24 cellular contexts compared by ENCODE assay signal in the genomic region with DNA sequence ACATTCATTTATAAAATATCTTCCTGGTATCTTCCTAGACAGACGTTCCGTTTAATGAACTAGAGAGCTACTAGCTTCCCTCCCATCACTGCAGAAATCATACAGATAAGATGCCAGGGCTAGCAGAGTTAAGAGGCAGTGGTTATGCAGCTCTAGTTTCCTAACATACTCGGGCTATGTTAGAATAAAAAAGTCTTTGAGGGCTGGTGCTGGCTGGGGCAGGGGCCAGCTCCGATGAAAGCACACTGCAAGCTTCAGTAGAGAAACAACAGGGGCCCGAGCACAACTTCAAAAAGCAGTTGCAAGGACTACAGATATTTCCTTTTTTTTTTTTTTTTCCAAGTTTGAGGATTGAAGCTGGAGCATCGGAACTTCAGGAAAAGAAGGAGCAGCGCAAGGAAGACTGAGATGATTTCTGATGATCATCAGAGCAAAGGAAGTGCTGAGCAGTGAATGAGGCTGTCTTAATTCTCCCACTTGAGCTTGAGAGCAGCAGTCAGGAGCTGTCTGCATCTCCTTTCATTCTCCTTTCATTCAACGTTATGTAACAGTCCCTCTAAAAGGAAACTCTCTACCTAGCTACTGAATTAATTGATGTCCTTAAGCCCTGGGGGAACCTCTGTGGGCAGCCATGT. TPM values are rescaled to one million over a fixed set of nuclear protein-coding genes. Genes with fewer than 3 reads are reported as not detected.
A peak's percentile ranks its signal among the peaks of the same experiment; 100 is the strongest.
DNase-seq lines count a peak whose midpoint lies in the region; ATAC-seq and TF ChIP-seq lines count a peak whose summit lies in the region.
"Had no signal": no experiment of that assay in that cellular context is flagged by ENCODE, and none has a peak within 500 bp of the region (broad histone marks: within the 10 kb centered on the region; RNA-seq: fewer than 3 reads in every experiment).

No MANE protein-coding gene starts in this region.

- peak overlapping the region; percentile 61 for H3K27ac ChIP-seq in neural progenitor cell
- no peak overlapping the region for H3K27ac ChIP-seq in A673 (ENCODE audit: low read depth, low read length, poor library complexity, severe bottlenecking)
- H3K27ac ChIP-seq in suprapubic skin = no peak overlapping the region
- H3K27ac ChIP-seq: esophagus squamous epithelium, uterus had no signal

- H3K9me3 ChIP-seq in neural progenitor cell (ENCODE audit: low read depth) = no peaks in the 10 kb centered on the region
- H3K9me3 ChIP-seq in A673 (ENCODE audit: low read depth, low read length, poor library complexity, severe bottlenecking) = no peaks in the 10 kb centered on the region
- H3K9me3 ChIP-seq in suprapubic skin = no peaks in the 10 kb centered on the region
- H3K9me3 ChIP-seq: esophagus squamous epithelium, MG63, uterus had no signal

- intact Hi-C loops in head of caudate nucleus (cut with DNase I) = no loop called here
- intact Hi-C loops in A673 (cut with micrococcal nuclease; ENCODE audit: unreplicated experiment) = no loop called here

- POLR2A ChIA-PET in WTC11 (lab: Charles Lee) (interaction anchor here (1.2 kb wide), 1 partner anchor 15 kb away, joined by 3 read pairs; no protein-coding TSS in a partner anchor), A673 (lab: Charles Lee; ENCODE audit: low non-redundant PET) (no interaction called here)

- TF ChIP-seq CTCF in WTC11 (IDR thresholded peaks at IDR 0.05) (no peak), neural progenitor cell (IDR thresholded peaks at IDR 0.05) (no peak), A673 (conservative IDR thresholded peaks at IDR 0.05; ENCODE audit: low read depth, low read length) (no peak), suprapubic skin (IDR thresholded peaks at IDR 0.05) (no peak)

- H3K36me3 ChIP-seq in neural progenitor cell (no peaks in the 10 kb centered on the region), A673 (ENCODE audit: insufficient read depth, low read length, poor library complexity, severe bottlenecking) (no peaks in the 10 kb centered on the region), suprapubic skin (no peaks in the 10 kb centered on the region)
- H3K36me3 ChIP-seq: esophagus squamous epithelium, MG63, uterus had no signal

- H3K36me3 Mint-ChIP-seq in WTC11 (peaks cover 19% of the 10 kb centered on the region), neural progenitor cell (peaks cover 5% of the 10 kb centered on the region)
- H3K36me3 Mint-ChIP-seq: activated naive CD4-positive, alpha-beta T cell treated with anti-CD3 and anti-CD28 coated beads, Interleukin-2, amount 10 ng/mL, durations not matched to agents 7 days and 5 days; IgD-negative memory B cell had no signal

- peak; percentile 45 for ATAC-seq in WTC11
- ATAC-seq in GM19035 (IDR thresholded peaks at IDR 0.05; ENCODE audit: unreplicated experiment) = no peak
- ATAC-seq: activated T-cell treated with anti-CD3 and anti-CD28 coated beads, Interleukin-2, amount 50 U/mL, for 72 hours; effector memory CD8-positive, alpha-beta T cell; left lobe of liver had no signal

- TF ChIP-seq POLR2A in suprapubic skin (IDR thresholded peaks at IDR 0.05) = no peak

- BruUV-seq in A673 (replicated peaks; lab: Mats Ljungman, UMichigan) = no TSS peak

- H3K4me3 Mint-ChIP-seq in WTC11 (0 out of 2 replicates have a peak overlapping the region, but pooled peaks have one; percentile 0), neural progenitor cell (peak overlapping the region; percentile 65)
- H3K4me3 Mint-ChIP-seq: activated naive CD4-positive, alpha-beta T cell treated with anti-CD3 and anti-CD28 coated beads, Interleukin-2, amount 10 ng/mL, durations not matched to agents 7 days and 5 days; activated T-cell treated with anti-CD3 and anti-CD28 coated beads, Interleukin-2, amount 50 U/mL, for 72 hours; effector memory CD8-positive, alpha-beta T cell; IgD-negative memory B cell had no signal

- 44% methylated on average over 8 of the region's 8 CpGs for WGBS in suprapubic skin

- H3K9ac ChIP-seq in neural progenitor cell = no peak overlapping the region

- H3F3A ChIP-seq in neural progenitor cell (ENCODE audit: low read depth) = peaks cover 17% of the 10 kb centered on the region

- H3K27me3 ChIP-seq in neural progenitor cell (no peaks in the 10 kb centered on the region), A673 (replicated peaks; ENCODE audit: insufficient read depth, low read depth, low read length, poor library complexity) (no peaks in the 10 kb centered on the region), suprapubic skin (no peaks in the 10 kb centered on the region)
- H3K27me3 ChIP-seq: esophagus squamous epithelium, MG63, uterus had no signal

- H3K4me1 Mint-ChIP-seq in WTC11 (peaks cover 25% of the 10 kb centered on the region), neural progenitor cell (peaks cover 26% of the 10 kb centered on the region)
- H3K4me1 Mint-ChIP-seq: activated naive CD4-positive, alpha-beta T cell treated with anti-CD3 and anti-CD28 coated beads, Interleukin-2, amount 10 ng/mL, durations not matched to agents 7 days and 5 days; IgD-negative memory B cell had no signal

- H3K4me3 ChIP-seq in neural progenitor cell (no peak overlapping the region), A673 (ENCODE audit: low read depth, low read length, poor library complexity, severe bottlenecking) (no peak overlapping the region), suprapubic skin (no peak overlapping the region)
- H3K4me3 ChIP-seq: esophagus squamous epithelium, MG63, uterus had no signal

- H3K79me2 ChIP-seq in neural progenitor cell (ENCODE audit: low read depth) = no peaks in the 10 kb centered on the region

- peaks cover 24% of the 10 kb centered on the region for H3K9me3 Mint-ChIP-seq in WTC11
- H3K9me3 Mint-ChIP-seq in neural progenitor cell = peaks cover 8% of the 10 kb centered on the region
- H3K9me3 Mint-ChIP-seq: activated T-cell treated with anti-CD3 and anti-CD28 coated beads, Interleukin-2, amount 50 U/mL, for 72 hours had no signal

- peak; percentile 29 for DNase-seq in DMS79 treated with DMSO at 0.1 percent for 48 hours (lab: John Stamatoyannopoulos, UW)
- DNase-seq in WTC11 (ENCODE audit: low spot score) = no peak
- DNase-seq in head of caudate nucleus = peak in 31 of 42 donors; percentile 7 to 57 (median 29)
- DNase-seq in neural progenitor cell (ENCODE audit: low spot score) = peak; percentile 16
- no peak for DNase-seq in GOT3 (lab: John Stamatoyannopoulos, UW)
- DNase-seq in A673 (ENCODE audit: low spot score) = no peak
- no peak for DNase-seq in suprapubic skin (ENCODE audit: low spot score in 2 of 2)
- DNase-seq: ACHN; activated naive CD4-positive, alpha-beta T cell treated with anti-CD3 and anti-CD28 coated beads, Interleukin-2, amount 10 ng/mL, durations not matched to agents 7 days and 5 days; activated T-cell treated with anti-CD3 and anti-CD28 coated beads, Interleukin-2, amount 50 U/mL, for 72 hours; aorta; effector memory CD8-positive, alpha-beta T cell; esophagus squamous epithelium; MG63; NCI-H2081; NCI-H69; occipital lobe; Right ventricle myocardium superior; stimulated activated CD8-positive, alpha-beta memory T cell treated with anti-CD3 and anti-CD28 coated beads, Interleukin-4, amount 100 ng/mL, for 48 hours; uterus had no signal

- no peaks in the 10 kb centered on the region for H4K20me1 ChIP-seq in neural progenitor cell (ENCODE audit: low read depth)

- H3K4me2 ChIP-seq in neural progenitor cell = peak overlapping the region; percentile 63

- CTCF ChIA-PET in WTC11 (lab: Charles Lee) = interaction anchor here (0.6 to 2.1 kb wide), 5 partner anchors 15 to 171 kb away, joined by 3 to 6 read pairs (median 3); no protein-coding TSS in a partner anchor
- CTCF ChIA-PET in A673 (lab: Charles Lee) = no interaction called here

- H3K27ac Mint-ChIP-seq in WTC11 (peak overlapping the region; percentile 66), neural progenitor cell (peak overlapping the region; percentile 96)
- H3K27ac Mint-ChIP-seq: activated naive CD4-positive, alpha-beta T cell treated with anti-CD3 and anti-CD28 coated beads, Interleukin-2, amount 10 ng/mL, durations not matched to agents 7 days and 5 days; activated T-cell treated with anti-CD3 and anti-CD28 coated beads, Interleukin-2, amount 50 U/mL, for 72 hours; effector memory CD8-positive, alpha-beta T cell had no signal

- H3K4me1 ChIP-seq in neural progenitor cell (peaks cover 35% of the 10 kb centered on the region), A673 (ENCODE audit: insufficient read depth, low read length, poor library complexity, severe bottlenecking) (peaks cover 4% of the 10 kb centered on the region), suprapubic skin (no peaks in the 10 kb centered on the region)
- H3K4me1 ChIP-seq: esophagus squamous epithelium, uterus had no signal

- H2AFZ ChIP-seq in neural progenitor cell (replicated peaks) = peak overlapping the region; percentile 32

- H3K27me3 Mint-ChIP-seq in WTC11 (ENCODE audit: low read depth) = peaks cover 3% of the 10 kb centered on the region; the same call in 1 of the 2 replicates
- H3K27me3 Mint-ChIP-seq in neural progenitor cell (ENCODE audit: insufficient read depth, low read depth) = peaks cover 4% of the 10 kb centered on the region
- H3K27me3 Mint-ChIP-seq: activated naive CD4-positive, alpha-beta T cell treated with anti-CD3 and anti-CD28 coated beads, Interleukin-2, amount 10 ng/mL, durations not matched to agents 7 days and 5 days; effector memory CD8-positive, alpha-beta T cell; IgD-negative memory B cell had no signal

- TF ChIP-seq EP300 in suprapubic skin (IDR thresholded peaks at IDR 0.05) = no peak

RNA-seq across cellular contexts. Expression of gene ADCY2, which starts 47.7 kb away (rescaled TPM):
- total RNA-seq in WTC11 (2021) = 142 to 165 TPM (median 154 TPM) in 3 replicates
- 0.59 and 1.2 TPM in 2 replicates for total RNA-seq in neural progenitor cell (ENCODE audit: low replicate concordance)
- 0.28 and 0.34 TPM in 2 replicates for total RNA-seq in A673 (2021)
- 10 to 100 TPM in 3 of 4 donors, 1 to 10 TPM in 1; 2.6 to 24.8 (median 10.9) TPM for total RNA-seq in suprapubic skin
- total RNA-seq: activated CD8-positive, alpha-beta memory T cell treated with anti-CD3 and anti-CD28 coated beads for 36 hours; activated T-cell treated with anti-CD3 and anti-CD28 coated beads, Interleukin-2, amount 50 U/mL, for 72 hours had no signal

Comparison
In these comparisons a context has a peak if more than half of its experiments do, and no peak if none do; other contexts are left out.
1. DNase-seq: peak in DMS79 treated with DMSO at 0.1 percent for 48 hours (single experiment), head of caudate nucleus (31 of 42) and neural progenitor cell (single experiment); none in WTC11 (single experiment), GOT3 (single experiment), A673 (single experiment) and suprapubic skin (0 of 2).